ENCODE assay signal across 2 cellular contexts in genomic region chr2:200604571-200605255, GRCh38.
TF ChIP-seq lines count a peak whose summit lies in the region.

No MANE protein-coding gene starts in this region.

TF ChIP-seq in SK-N-SH, 30 proteins besides CTCF, POLR2A, EP300 and RAD21 (continued from another document):
- TF ChIP-seq USF2 (IDR thresholded peaks at IDR 0.05; ENCODE audit: borderline replicate concordance, low read depth, low read length), result no peak
- TF ChIP-seq PBX3 (IDR thresholded peaks at IDR 0.05), result no peak
- no peak for TF ChIP-seq RCOR1 (IDR thresholded peaks at IDR 0.05; ENCODE audit: low read length)
- TF ChIP-seq ELF1 (IDR thresholded peaks at IDR 0.05), result no peak
- TF ChIP-seq CHD2 (IDR thresholded peaks at IDR 0.05; ENCODE audit: low read length, partially characterized antibody), result no peak
- TF ChIP-seq RFX5 (IDR thresholded peaks at IDR 0.05; ENCODE audit: low read length), result no peak
- TF ChIP-seq, protein P1, sequence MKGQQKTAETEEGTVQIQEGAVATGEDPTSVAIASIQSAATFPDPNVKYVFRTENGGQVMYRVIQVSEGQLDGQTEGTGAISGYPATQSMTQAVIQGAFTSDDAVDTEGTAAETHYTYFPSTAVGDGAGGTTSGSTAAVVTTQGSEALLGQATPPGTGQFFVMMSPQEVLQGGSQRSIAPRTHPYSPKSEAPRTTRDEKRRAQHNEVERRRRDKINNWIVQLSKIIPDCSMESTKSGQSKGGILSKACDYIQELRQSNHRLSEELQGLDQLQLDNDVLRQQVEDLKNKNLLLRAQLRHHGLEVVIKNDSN (IDR thresholded peaks at IDR 0.05; ENCODE audit: borderline replicate concordance, low read depth), result no peak
- no peak for TF ChIP-seq ZBTB33 (IDR thresholded peaks at IDR 0.05; ENCODE audit: borderline replicate concordance, low read depth)
- no peak for TF ChIP-seq TCF12 (IDR thresholded peaks at IDR 0.05)
TF ChIP-seq in SK-N-SH: peak in this region for 0.

TF ChIP-seq in SK-N-SH treated with all-trans-retinoic acid at 6 μM for 48 hours, 23 proteins besides CTCF, POLR2A, EP300 and RAD21 (continued from another document):
- TF ChIP-seq, protein P2, sequence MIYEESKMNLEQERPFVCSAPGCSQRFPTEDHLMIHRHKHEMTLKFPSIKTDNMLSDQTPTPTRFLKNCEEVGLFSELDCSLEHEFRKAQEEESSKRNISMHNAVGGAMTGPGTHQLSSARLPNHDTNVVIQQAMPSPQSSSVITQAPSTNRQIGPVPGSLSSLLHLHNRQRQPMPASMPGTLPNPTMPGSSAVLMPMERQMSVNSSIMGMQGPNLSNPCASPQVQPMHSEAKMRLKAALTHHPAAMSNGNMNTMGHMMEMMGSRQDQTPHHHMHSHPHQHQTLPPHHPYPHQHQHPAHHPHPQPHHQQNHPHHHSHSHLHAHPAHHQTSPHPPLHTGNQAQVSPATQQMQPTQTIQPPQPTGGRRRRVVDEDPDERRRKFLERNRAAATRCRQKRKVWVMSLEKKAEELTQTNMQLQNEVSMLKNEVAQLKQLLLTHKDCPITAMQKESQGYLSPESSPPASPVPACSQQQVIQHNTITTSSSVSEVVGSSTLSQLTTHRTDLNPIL (CRISPR knock-in tag; IDR thresholded peaks at IDR 0.05; ENCODE audit: low read depth), result no peak
- TF ChIP-seq BACH2 (CRISPR knock-in tag; IDR thresholded peaks at IDR 0.05; ENCODE audit: borderline replicate concordance) (no peak), RARB (CRISPR knock-in tag; IDR thresholded peaks at IDR 0.05) (no peak), ZNF8 (CRISPR knock-in tag; IDR thresholded peaks at IDR 0.05) (no peak), ESRRG (CRISPR knock-in tag; IDR thresholded peaks at IDR 0.05) (no peak), GLIS3 (CRISPR knock-in tag; IDR thresholded peaks at IDR 0.05) (no peak), ARNTL (CRISPR knock-in tag; IDR thresholded peaks at IDR 0.05; ENCODE audit: borderline replicate concordance, low read depth) (no peak), TOX (CRISPR knock-in tag; IDR thresholded peaks at IDR 0.05; ENCODE audit: borderline replicate concordance) (no peak)
TF ChIP-seq in SK-N-SH treated with all-trans-retinoic acid at 6 μM for 48 hours: peak in this region for 0.
